In genomic region chr18:3508576-3509559, GRCh38 we compare ENCODE assay signal across 15 cellular contexts. TPM values are rescaled to one million over a fixed set of nuclear protein-coding genes. Genes with fewer than 3 reads are reported as not detected.
A peak's percentile ranks its signal among the peaks of the same experiment; 100 is the strongest.
DNase-seq lines count a peak whose midpoint lies in the region; ATAC-seq, FAIRE-seq and TF ChIP-seq lines count a peak whose summit lies in the region.
"Had no signal": no experiment of that assay in that cellular context is flagged by ENCODE, and none has a peak within 500 bp of the region (broad histone marks: within the 10 kb centered on the region; RNA-seq: fewer than 3 reads in every experiment).

No MANE protein-coding gene starts in this region.

- no peaks in the 10 kb centered on the region for H3K36me3 Mint-ChIP-seq in stimulated activated naive B cell treated with anti-CD40 and anti-IgM and Interleukin-4, amounts not matched to agents 10 μg/mL and 1 μg/mL and 100 μg/mL, for 72 hours

- no peak overlapping the region for H3K9ac ChIP-seq in kidney (ENCODE audit: low read length in 2 of 2)
- H3K9ac ChIP-seq: GM23248, KMS-11 had no signal

- no peak overlapping the region for H3K27ac Mint-ChIP-seq in stimulated activated naive B cell treated with anti-CD40 and anti-IgM and Interleukin-4, amounts not matched to agents 10 μg/mL and 1 μg/mL and 100 μg/mL, for 72 hours

- DNase-seq in Caki2 (ENCODE audit: low read depth) (peak; percentile 90), NB4 (ENCODE audit: low read depth) (peak; percentile 70), caudate nucleus (lab: John Stamatoyannopoulos, UW) (peak in 1 of 61 donors; percentile 5), myocyte (ENCODE audit: low read depth) (peak; percentile 75), kidney (no peak), HT-29 (ENCODE audit: low spot score) (no peak)
- DNase-seq in stimulated activated naive B cell treated with anti-CD40 and anti-IgM and Interleukin-4, amounts not matched to agents 10 μg/mL and 1 μg/mL and 100 μg/mL, for 72 hours: no peak
- DNase-seq: activated CD8-positive, alpha-beta memory T cell treated with anti-CD3 and anti-CD28 coated beads for 24 hours; effector memory CD4-positive, alpha-beta T cell; GM23248; T-helper 2 cell; uterus had no signal

- TF ChIP-seq CTCF in NB4 (IDR thresholded peaks at IDR 0.05; ENCODE audit: low read depth, low read length): no peak
- TF ChIP-seq CTCF in kidney (IDR thresholded peaks at IDR 0.05; ENCODE audit: borderline replicate concordance, extremely low read depth, insufficient read depth): no peak

- intact Hi-C loops in kidney (cut with DNase I): no loop called here

- H3K4me3 Mint-ChIP-seq in stimulated activated naive B cell treated with anti-CD40 and anti-IgM and Interleukin-4, amounts not matched to agents 10 μg/mL and 1 μg/mL and 100 μg/mL, for 72 hours: no peak overlapping the region

- no peaks in the 10 kb centered on the region for H3K9me3 Mint-ChIP-seq in stimulated activated naive B cell treated with anti-CD40 and anti-IgM and Interleukin-4, amounts not matched to agents 10 μg/mL and 1 μg/mL and 100 μg/mL, for 72 hours

- H3K27ac ChIP-seq in caudate nucleus (ENCODE audit: low read depth, low read length): peak overlapping the region; percentile 21
- H3K27ac ChIP-seq in kidney (ENCODE audit: low read depth in 2 of 2, low read length in 2 of 2): no peak overlapping the region
- H3K27ac ChIP-seq: GM23248, KMS-11, uterus had no signal

- no peak for TF ChIP-seq POLR2A in NB4 (IDR thresholded peaks at IDR 0.05; ENCODE audit: extremely low read depth, insufficient read length)

- peaks cover 0 to 5% of the 10 kb centered on the region in 2 donors for H3K27me3 Mint-ChIP-seq in stimulated activated naive B cell treated with anti-CD40 and anti-IgM and Interleukin-4, amounts not matched to agents 10 μg/mL and 1 μg/mL and 100 μg/mL, for 72 hours

- no peak for FAIRE-seq in kidney (lab: Jason Lieb, UNC)

- peaks cover 6 to 16% of the 10 kb centered on the region in 2 donors for H3K4me1 Mint-ChIP-seq in stimulated activated naive B cell treated with anti-CD40 and anti-IgM and Interleukin-4, amounts not matched to agents 10 μg/mL and 1 μg/mL and 100 μg/mL, for 72 hours

- in situ Hi-C loops in Caki2 (cut with HindIII; ENCODE audit: low pct_unique_long_range_greater_than_20kb, low sequenced_read_pairs): no loop called here

- no peaks in the 10 kb centered on the region for H3K36me3 ChIP-seq in kidney (ENCODE audit: control insufficient read depth in 1 of 2, insufficient read depth in 2 of 2, low read length in 2 of 2)
- H3K36me3 ChIP-seq: uterus had no signal

- no peak for ATAC-seq in HG03095 (IDR thresholded peaks at IDR 0.05; ENCODE audit: unreplicated experiment)
- ATAC-seq in stimulated activated naive B cell treated with anti-CD40 and anti-IgM and Interleukin-4, amounts not matched to agents 10 μg/mL and 1 μg/mL and 100 μg/mL, for 72 hours (replicated peaks): no peak

- H3K4me1 ChIP-seq in kidney (ENCODE audit: control insufficient read depth in 1 of 2, insufficient read depth in 1 of 2, low read depth in 1 of 2, low read length in 2 of 2): peaks cover 0 to 5% of the 10 kb centered on the region in 2 donors
- H3K4me1 ChIP-seq: uterus had no signal

- H3K9me3 ChIP-seq in kidney (ENCODE audit: control insufficient read depth in 1 of 2, low read length in 2 of 2): no peaks in the 10 kb centered on the region
- H3K9me3 ChIP-seq: uterus had no signal

- H3K4me3 ChIP-seq in NB4 (ENCODE audit: low read depth, low read length): no peak overlapping the region
- no peak overlapping the region for H3K4me3 ChIP-seq in kidney (ENCODE audit: low read length in 2 of 2)
- H3K4me3 ChIP-seq: GM23248, skin epidermis, uterus had no signal

RNA-seq across cellular contexts. Expression of gene TGIF1, which starts 58.9 kb away (rescaled TPM):
- total RNA-seq in Caki2 (2014; rRNA removed; shearing (Covaris generic); ENCODE audit: low replicate concordance): 395 and 500 TPM in 2 replicates
- 74.2 and 101 TPM in 2 replicates for total RNA-seq in myocyte
- 44.4 TPM for polyA plus RNA-seq in myocyte (2012)
- 93.8 TPM for total RNA-seq in kidney
- 38.5 TPM for polyA plus RNA-seq in kidney (ENCODE audit: insufficient read depth, low read depth, low replicate concordance)
- total RNA-seq in HT-29 (2014; rRNA removed; shearing (Covaris generic)): 241 and 264 TPM in 2 replicates

Comparison
In these comparisons a context has a peak if more than half of its experiments do, and no peak if none do; other contexts are left out.
1. DNase-seq: peak in Caki2 (single experiment), NB4 (single experiment) and myocyte (single experiment); none in stimulated activated naive B cell treated with anti-CD40 and anti-IgM and Interleukin-4, amounts not matched to agents 10 μg/mL and 1 μg/mL and 100 μg/mL, for 72 hours (single experiment), kidney (single experiment) and HT-29 (single experiment).